1 cellular context compared by ENCODE assay signal in genomic region chr2:235494716-235495372, GRCh38.
TF ChIP-seq lines count a peak whose summit lies in the region.

No MANE protein-coding gene starts in this region.

TF ChIP-seq in HEK293, 187 proteins besides CTCF, POLR2A, EP300 and RAD21 (continued from another document):
- TF ChIP-seq PRDM2 (tag by site-specific recombination; IDR thresholded peaks at IDR 0.05; ENCODE audit: borderline replicate concordance) (no peak), ZBTB20 (tag by site-specific recombination; IDR thresholded peaks at IDR 0.05) (no peak), ZNF146 (tag by site-specific recombination; IDR thresholded peaks at IDR 0.05) (no peak), ZNF335 (tag by site-specific recombination; conservative IDR thresholded peaks at IDR 0.05) (peak; percentile 53; the same call in 1 of the 2 replicates), GLIS2 (tag by site-specific recombination; IDR thresholded peaks at IDR 0.05) (peak; percentile 42; the same call in 1 of the 2 replicates), ZNF24 (tag by site-specific recombination; IDR thresholded peaks at IDR 0.05) (no peak), ZNF529 (tag by site-specific recombination; IDR thresholded peaks at IDR 0.05; ENCODE audit: insufficient replicate concordance) (no peak), ZNF148 (tag by site-specific recombination; IDR thresholded peaks at IDR 0.05; ENCODE audit: borderline replicate concordance) (no peak), ZBTB8A (tag by site-specific recombination; IDR thresholded peaks at IDR 0.05) (peak; percentile 15; the same call in 1 of the 2 replicates)
- TF ChIP-seq, protein P1, sequence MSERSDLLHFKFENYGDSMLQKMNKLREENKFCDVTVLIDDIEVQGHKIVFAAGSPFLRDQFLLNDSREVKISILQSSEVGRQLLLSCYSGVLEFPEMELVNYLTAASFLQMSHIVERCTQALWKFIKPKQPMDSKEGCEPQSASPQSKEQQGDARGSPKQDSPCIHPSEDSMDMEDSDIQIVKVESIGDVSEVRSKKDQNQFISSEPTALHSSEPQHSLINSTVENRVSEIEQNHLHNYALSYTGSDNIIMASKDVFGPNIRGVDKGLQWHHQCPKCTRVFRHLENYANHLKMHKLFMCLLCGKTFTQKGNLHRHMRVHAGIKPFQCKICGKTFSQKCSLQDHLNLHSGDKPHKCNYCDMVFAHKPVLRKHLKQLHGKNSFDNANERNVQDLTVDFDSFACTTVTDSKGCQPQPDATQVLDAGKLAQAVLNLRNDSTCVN (tag by site-specific recombination; optimal IDR thresholded peaks at IDR 0.05): peak; percentile 80
